15 cellular contexts compared by ENCODE assay signal in genomic region chr7:73567701-73568685, GRCh38. TPM values are rescaled to one million over a fixed set of nuclear protein-coding genes. Genes with fewer than 3 reads are reported as not detected.
DNase-seq lines count a peak whose midpoint lies in the region; FAIRE-seq and TF ChIP-seq lines count a peak whose summit lies in the region.
"Had no signal": no experiment of that assay in that cellular context is flagged by ENCODE, and none has a peak within 500 bp of the region (broad histone marks: within the 10 kb centered on the region; RNA-seq: fewer than 3 reads in every experiment).

No MANE protein-coding gene starts in this region.

- no peaks in the 10 kb centered on the region for H3K9me3 ChIP-seq in astrocyte (ENCODE audit: insufficient read depth, low read depth, low read length)
- no peaks in the 10 kb centered on the region for H3K9me3 ChIP-seq in spleen
- H3K9me3 ChIP-seq: heart right ventricle, testis had no signal

- no peak overlapping the region for H3K9ac ChIP-seq in astrocyte (ENCODE audit: low read length)
- H3K9ac ChIP-seq: parathyroid adenoma had no signal

- peaks cover 16% of the 10 kb centered on the region for H3K36me3 Mint-ChIP-seq in activated naive CD4-positive, alpha-beta T cell treated with anti-CD3 and anti-CD28 coated beads for 36 hours (ENCODE audit: low read depth)
- peaks cover 25% of the 10 kb centered on the region for H3K36me3 Mint-ChIP-seq in astrocyte (ENCODE audit: low read depth, unreplicated experiment)
- H3K36me3 Mint-ChIP-seq: activated naive CD8-positive, alpha-beta T cell had no signal

- H2AFZ ChIP-seq in astrocyte (ENCODE audit: low read depth, low read length): no peak overlapping the region
- H2AFZ ChIP-seq: parathyroid adenoma had no signal

- peaks cover 25% of the 10 kb centered on the region for H3K4me1 Mint-ChIP-seq in activated naive CD4-positive, alpha-beta T cell treated with anti-CD3 and anti-CD28 coated beads for 36 hours (ENCODE audit: low read depth)
- no peaks in the 10 kb centered on the region for H3K4me1 Mint-ChIP-seq in astrocyte (ENCODE audit: low read depth, unreplicated experiment)

- no peaks in the 10 kb centered on the region for H3K9me3 Mint-ChIP-seq in activated naive CD4-positive, alpha-beta T cell treated with anti-CD3 and anti-CD28 coated beads for 36 hours
- no peaks in the 10 kb centered on the region for H3K9me3 Mint-ChIP-seq in astrocyte (ENCODE audit: unreplicated experiment)

- no peak overlapping the region for H3K4me3 Mint-ChIP-seq in activated naive CD4-positive, alpha-beta T cell treated with anti-CD3 and anti-CD28 coated beads for 36 hours
- no peak overlapping the region for H3K4me3 Mint-ChIP-seq in astrocyte (ENCODE audit: unreplicated experiment)
- H3K4me3 Mint-ChIP-seq: activated naive CD8-positive, alpha-beta T cell had no signal

- peaks cover 5% of the 10 kb centered on the region for H3K79me2 ChIP-seq in astrocyte (ENCODE audit: insufficient read depth, low read length)
- H3K79me2 ChIP-seq: parathyroid adenoma had no signal

- no peak for TF ChIP-seq CTCF in LNCaP clone FGC (IDR thresholded peaks at IDR 0.05; ENCODE audit: control insufficient read depth, extremely low read depth, insufficient read depth)
- TF ChIP-seq CTCF in astrocyte (IDR thresholded peaks at IDR 0.05; ENCODE audit: insufficient read depth, low read depth, low read length): no peak
- no peak for TF ChIP-seq CTCF in spleen (IDR thresholded peaks at IDR 0.05 in 8 of 11, conservative IDR thresholded peaks at IDR 0.05 in 3 of 11)

- WGBS in spleen, 5 donors: 76 to 82% (median 79%) methylated on average over 13 of the region's 13 CpGs

- intact Hi-C loops in activated naive CD4-positive, alpha-beta T cell treated with anti-CD3 and anti-CD28 coated beads for 36 hours (cut with micrococcal nuclease): no loop called here
- intact Hi-C loops in spleen (cut with DNase I; ENCODE audit: low total_unique reads): no loop called here

- DNase-seq in activated naive CD4-positive, alpha-beta T cell treated with anti-CD3 and anti-CD28 coated beads for 36 hours: no peak
- no peak for DNase-seq in activated naive CD4-positive, alpha-beta T cell treated with anti-CD3 and anti-CD28 coated beads, Interleukin-2, amount 50 U/mL, for 16 hours
- DNase-seq in LNCaP clone FGC (ENCODE audit: low read depth): peak; percentile 46
- DNase-seq in astrocyte (ENCODE audit: low read depth): peak; percentile 63
- peak; percentile 16 for DNase-seq in spleen
- DNase-seq in superior temporal gyrus (ENCODE audit: extremely low spot score): no peak
- DNase-seq in NCI-H69 (lab: John Stamatoyannopoulos, UW): no peak
- DNase-seq in HTR-8/SVneo (ENCODE audit: insufficient read length, low spot score): no peak
- DNase-seq: erythroblast, heart right ventricle, NCI-H1417, NCI-H2227 treated with DMSO at 0.1 percent for 48 hours, testis had no signal

- H3K27me3 ChIP-seq in astrocyte (ENCODE audit: insufficient read depth, low read length) (no peaks in the 10 kb centered on the region), spleen (replicated peaks in 1 of 7) (no peaks in the 10 kb centered on the region)
- H3K27me3 ChIP-seq: heart right ventricle, testis had no signal

- H3K36me3 ChIP-seq in astrocyte (ENCODE audit: insufficient read depth, low read length) (peaks cover 31% of the 10 kb centered on the region), spleen (peaks cover 8 to 45% (median 39%) of the 10 kb centered on the region in 6 donors)

- FAIRE-seq in astrocyte (lab: Jason Lieb, UNC) (no peak), HTR-8/SVneo (lab: Jason Lieb, UNC) (no peak)

- H3K4me3 ChIP-seq in LNCaP clone FGC (ENCODE audit: low read depth, low read length) (no peak overlapping the region), astrocyte (ENCODE audit: insufficient read depth, low read depth, low read length) (no peak overlapping the region), spleen (no peak overlapping the region)
- H3K4me3 ChIP-seq: heart right ventricle, testis had no signal

- H4K20me1 ChIP-seq in astrocyte (ENCODE audit: insufficient read depth, low read length): peaks cover 48% of the 10 kb centered on the region

- peak overlapping the region; percentile 61 for H3K27ac Mint-ChIP-seq in activated naive CD4-positive, alpha-beta T cell treated with anti-CD3 and anti-CD28 coated beads for 36 hours
- no peak overlapping the region for H3K27ac Mint-ChIP-seq in astrocyte (ENCODE audit: unreplicated experiment)

- TF ChIP-seq POLR2A in spleen (IDR thresholded peaks at IDR 0.05): no peak

- no peaks in the 10 kb centered on the region for H3K27me3 Mint-ChIP-seq in activated naive CD4-positive, alpha-beta T cell treated with anti-CD3 and anti-CD28 coated beads for 36 hours (ENCODE audit: low read depth)
- H3K27me3 Mint-ChIP-seq in astrocyte (ENCODE audit: low read depth, unreplicated experiment): no peaks in the 10 kb centered on the region
- H3K27me3 Mint-ChIP-seq: activated naive CD8-positive, alpha-beta T cell had no signal

- CTCF ChIA-PET in activated naive CD4-positive, alpha-beta T cell treated with anti-CD3 and anti-CD28 coated beads for 36 hours (lab: Charles Lee): no interaction called here

- H3K4me2 ChIP-seq in astrocyte (ENCODE audit: low read length): no peak overlapping the region

- no peak overlapping the region for H3K27ac ChIP-seq in astrocyte (ENCODE audit: low read depth, low read length)
- H3K27ac ChIP-seq in spleen: peak overlapping the region in 1 of 8 donors; percentile 24
- H3K27ac ChIP-seq: heart right ventricle, parathyroid adenoma, testis had no signal

- H3K4me1 ChIP-seq in astrocyte (ENCODE audit: insufficient read depth, low read length): no peaks in the 10 kb centered on the region
- H3K4me1 ChIP-seq in spleen: peaks cover 0 to 15% (median 9%) of the 10 kb centered on the region in 6 donors
- H3K4me1 ChIP-seq: parathyroid adenoma had no signal

RNA-seq across cellular contexts. Expression of gene TBL2, which starts 10.4 kb away (rescaled TPM):
- total RNA-seq in activated naive CD4-positive, alpha-beta T cell treated with anti-CD3 and anti-CD28 coated beads for 36 hours: 10 to 100 TPM; 21.5 to 23.6 TPM
- 54.8 and 58.6 TPM in 2 replicates for total RNA-seq in astrocyte
- total RNA-seq in spleen: 10 to 100 TPM; 20.5 to 31.2 (median 29.3) TPM
- polyA plus RNA-seq in spleen: 10 to 100 TPM in 1 of 3 donors, 1 to 10 TPM in 2; 8.1 to 11.2 (median 9.2) TPM

RNA-seq across cellular contexts. Expression of gene BCL7B, which starts 10.5 kb away (rescaled TPM):
- 10 to 100 TPM; 38.5 to 44.1 TPM for total RNA-seq in activated naive CD4-positive, alpha-beta T cell treated with anti-CD3 and anti-CD28 coated beads for 36 hours
- 27.6 and 30.1 TPM in 2 replicates for total RNA-seq in astrocyte
- total RNA-seq in spleen: 10 to 100 TPM; 43.6 to 79.2 (median 66.5) TPM
- 10 to 100 TPM; 40.1 to 64.3 (median 43.2) TPM for polyA plus RNA-seq in spleen

RNA-seq across cellular contexts. Expression of gene BAZ1B, which starts 45.9 kb away (rescaled TPM):
- 10 to 100 TPM; 67.6 to 69.9 TPM for total RNA-seq in activated naive CD4-positive, alpha-beta T cell treated with anti-CD3 and anti-CD28 coated beads for 36 hours
- total RNA-seq in astrocyte (61.0 and 62.5 TPM in 2 replicates), spleen (10 to 100 TPM; 47.9 to 61.4 (median 56.4) TPM)
- polyA plus RNA-seq in spleen: 10 to 100 TPM in 2 of 3 donors, 1 to 10 TPM in 1; 9.2 to 22.3 (median 10.9) TPM

RNA-seq across cellular contexts. Expression of gene MLXIPL, which starts 56.3 kb away (rescaled TPM):
- total RNA-seq in activated naive CD4-positive, alpha-beta T cell treated with anti-CD3 and anti-CD28 coated beads for 36 hours: under 1 TPM in 1 of 2 experiments, not detected in 1; 0.22 TPM
- total RNA-seq in astrocyte (0.41 TPM in 1 of 2 replicates, not detected in the other), spleen (under 1 TPM in 1 of 7 donors, not detected in 6; 0.23 TPM)
- under 1 TPM; 0.09 to 0.20 (median 0.13) TPM for polyA plus RNA-seq in spleen

Comparison
In these comparisons a context has a peak if more than half of its experiments do, and no peak if none do; other contexts are left out.
1. DNase-seq: peak in LNCaP clone FGC (single experiment), astrocyte (single experiment) and spleen (single experiment); none in activated naive CD4-positive, alpha-beta T cell treated with anti-CD3 and anti-CD28 coated beads for 36 hours (single experiment), activated naive CD4-positive, alpha-beta T cell treated with anti-CD3 and anti-CD28 coated beads, Interleukin-2, amount 50 U/mL, for 16 hours (single experiment), superior temporal gyrus (single experiment), NCI-H69 (single experiment) and HTR-8/SVneo (single experiment).